13 cellular contexts compared by ENCODE assay signal in the genomic region with DNA sequence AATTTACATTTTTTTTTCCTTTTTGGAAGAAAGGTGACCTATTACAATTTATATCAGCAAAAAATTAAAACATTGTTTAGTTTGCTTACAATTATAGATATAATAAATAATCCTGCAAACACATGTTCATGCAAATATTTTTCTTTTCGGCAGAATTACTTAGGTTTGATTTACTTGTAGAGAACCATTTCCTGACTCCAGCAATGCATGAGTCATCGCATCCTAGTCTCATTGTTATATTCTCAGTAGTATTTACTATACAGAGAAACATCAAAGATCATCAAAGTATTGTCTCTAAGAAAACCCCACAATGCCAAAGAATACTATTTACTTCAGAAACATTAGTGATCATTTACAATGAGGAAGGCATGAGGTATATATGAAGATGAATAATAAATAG. TPM values are rescaled to one million over a fixed set of nuclear protein-coding genes. Genes with fewer than 3 reads are reported as not detected.
A peak's percentile ranks its signal among the peaks of the same experiment; 100 is the strongest.
DNase-seq lines count a peak whose midpoint lies in the region; ATAC-seq and TF ChIP-seq lines count a peak whose summit lies in the region.
"Had no signal": no experiment of that assay in that cellular context is flagged by ENCODE, and none has a peak within 500 bp of the region (broad histone marks: within the 10 kb centered on the region; RNA-seq: fewer than 3 reads in every experiment).

No MANE protein-coding gene starts in this region.

- peaks cover 41% of the 10 kb centered on the region for H3K36me3 Mint-ChIP-seq in WTC11

- no peaks in the 10 kb centered on the region for H3K4me1 ChIP-seq in mammary epithelial cell (ENCODE audit: insufficient read depth, low read length)
- H3K4me1 ChIP-seq: lower lobe of right lung had no signal

- CTCF ChIA-PET in mammary epithelial cell (lab: Charles Lee; ENCODE audit: low non-redundant PET): no interaction called here
- CTCF ChIA-PET in WTC11 (lab: Charles Lee): no interaction called here

- no peak overlapping the region for H3K27ac ChIP-seq in mammary epithelial cell (ENCODE audit: insufficient read depth, low read depth, low read length)
- H3K27ac ChIP-seq: lower lobe of right lung had no signal

- DNase-seq in AG08396 (ENCODE audit: low spot score): peak; percentile 18
- DNase-seq in HT1080 (ENCODE audit: low read depth): peak; percentile 54
- DNase-seq in mammary epithelial cell: peak; percentile 9
- peak; percentile 75 for DNase-seq in iris pigment epithelial cell (ENCODE audit: low read depth)
- no peak for DNase-seq in WTC11 (ENCODE audit: low spot score)
- DNase-seq in cerebellar cortex (ENCODE audit: low spot score): no peak
- DNase-seq in NCI-H1436 treated with DMSO at 0.1 percent for 48 hours (lab: John Stamatoyannopoulos, UW): no peak
- DNase-seq: activated CD4-positive, alpha-beta T cell treated with anti-CD3 and anti-CD28 coated beads, Interleukin-2, amount 50 U/mL, for 48 hours; activated gamma-delta T cell treated with Interleukin-2 at 50 U/mL for 16 hours; lower lobe of right lung; T-helper 2 cell had no signal

- dilution Hi-C loops in mammary epithelial cell (cut with HindIII; ENCODE audit: low sequenced_read_pairs): no loop called here

- no peak overlapping the region for H3K4me2 ChIP-seq in mammary epithelial cell (ENCODE audit: insufficient read depth, low read depth, low read length)

- no peak overlapping the region for H2AFZ ChIP-seq in mammary epithelial cell (ENCODE audit: low read depth, low read length)

- no peak overlapping the region for H3K4me3 ChIP-seq in mammary epithelial cell (replicated peaks in 1 of 3; ENCODE audit: insufficient read depth in 1 of 3, low read depth in 2 of 3, low read length in 3 of 3)
- H3K4me3 ChIP-seq: lower lobe of right lung had no signal

- H4K20me1 ChIP-seq in mammary epithelial cell (ENCODE audit: insufficient read depth, low read length): no peaks in the 10 kb centered on the region

- no peaks in the 10 kb centered on the region for H3K9me3 ChIP-seq in mammary epithelial cell (replicated peaks; ENCODE audit: insufficient read depth, low read length)
- H3K9me3 ChIP-seq: lower lobe of right lung had no signal

- H3K4me1 Mint-ChIP-seq in WTC11: no peaks in the 10 kb centered on the region
- H3K4me1 Mint-ChIP-seq: CD14-positive monocyte had no signal

- TF ChIP-seq CTCF in mammary epithelial cell (conservative IDR thresholded peaks at IDR 0.05 in 1 of 2, IDR thresholded peaks at IDR 0.05 in 1 of 2; ENCODE audit: extremely low read depth in 1 of 2, insufficient read depth in 1 of 2, low read depth in 1 of 2, low read length in 2 of 2) (no peak), WTC11 (IDR thresholded peaks at IDR 0.05) (no peak)

- no peaks in the 10 kb centered on the region for H3K27me3 Mint-ChIP-seq in WTC11 (ENCODE audit: low read depth)

- WGBS in mammary epithelial cell (ENCODE audit: low coverage, missing lambda C conversion rate): 87% methylated on average over 2 of the region's 2 CpGs

- H3K9me3 Mint-ChIP-seq in WTC11: no peaks in the 10 kb centered on the region
- H3K9me3 Mint-ChIP-seq: CD14-positive monocyte had no signal

- POLR2A ChIA-PET in WTC11 (lab: Charles Lee): no interaction called here

- no peak overlapping the region for H3K27ac Mint-ChIP-seq in WTC11

- no peaks in the 10 kb centered on the region for H3K27me3 ChIP-seq in mammary epithelial cell (ENCODE audit: insufficient read depth, low read length)

- ATAC-seq in WTC11 (no peak), GM21367 (IDR thresholded peaks at IDR 0.05; ENCODE audit: unreplicated experiment) (no peak)
- ATAC-seq: lower lobe of right lung had no signal

- no peaks in the 10 kb centered on the region for H3K79me2 ChIP-seq in mammary epithelial cell (ENCODE audit: insufficient read depth, low read length)

- intact Hi-C loops in mammary epithelial cell (cut with micrococcal nuclease): no loop called here

- H3K9ac ChIP-seq in mammary epithelial cell (ENCODE audit: insufficient read depth, low read length): no peak overlapping the region

- BruUV-seq in mammary epithelial cell (replicated peaks; lab: Mats Ljungman, UMichigan): no TSS peak

- in situ Hi-C loops in mammary epithelial cell (cut with MboI; ENCODE audit: low sequenced_read_pairs in 2 of 2): no loop called here

- peaks cover 13% of the 10 kb centered on the region for H3K36me3 ChIP-seq in mammary epithelial cell (ENCODE audit: insufficient read depth, low read length)

- no peak overlapping the region for H3K4me3 Mint-ChIP-seq in WTC11
- H3K4me3 Mint-ChIP-seq: CD14-positive monocyte had no signal

TF ChIP-seq in WTC11, 78 proteins besides CTCF, POLR2A, EP300 and RAD21:
- TF ChIP-seq PREB (CRISPR knock-in tag; IDR thresholded peaks at IDR 0.05; ENCODE audit: borderline replicate concordance) (no peak), GABPB1 (CRISPR knock-in tag; IDR thresholded peaks at IDR 0.05) (no peak)

RNA-seq across cellular contexts. Expression of gene MTIF2, which starts 40.4 kb away (rescaled TPM):
- total RNA-seq in HT1080 (2014; rRNA removed; shearing (Covaris generic)): 41.8 and 49.4 TPM in 2 replicates
- 31.1 and 40.2 TPM in 2 replicates for polyA plus RNA-seq in HT1080 (2015; cell fraction: cytosol; rRNA removed)
- polyA plus RNA-seq in HT1080 (2015; cell fraction: nucleus; rRNA removed): 34.3 and 43.8 TPM in 2 replicates
- total RNA-seq in mammary epithelial cell (10 to 100 TPM; 24.0 to 39.5 TPM), WTC11 (2021) (38.9 to 43.9 TPM (median 39.8 TPM) in 3 replicates)
- 18.2 TPM for polyA plus RNA-seq in mammary epithelial cell
- polyA minus RNA-seq in mammary epithelial cell: 13.4 TPM

Comparison
In these comparisons a context has a peak if more than half of its experiments do, and no peak if none do; other contexts are left out.
1. DNase-seq: peak in AG08396 (single experiment), HT1080 (single experiment), mammary epithelial cell (single experiment) and iris pigment epithelial cell (single experiment); none in WTC11 (single experiment), cerebellar cortex (single experiment) and NCI-H1436 treated with DMSO at 0.1 percent for 48 hours (single experiment).